6 cellular contexts compared by ENCODE assay signal in genomic region chr2:71122387-71122786, GRCh38. TPM values are rescaled to one million over a fixed set of nuclear protein-coding genes. Genes with fewer than 3 reads are reported as not detected.
DNase-seq lines count a peak whose midpoint lies in the region; ATAC-seq, FAIRE-seq and TF ChIP-seq lines count a peak whose summit lies in the region.
"Not testable (repeated sequence)": the region's sequence is repeated elsewhere in the genome, so short reads cannot be mapped to it uniquely, and the experiment has no call there.

No MANE protein-coding gene starts in this region.

- H3K4me3 ChIP-seq in K562; esophagus (ENCODE audit: low read depth in 1 of 2, low read length in 2 of 2); esophagus squamous epithelium; fibroblast of mammary gland (ENCODE audit: control insufficient read depth, low read depth, low read length): not testable (repeated sequence)

- intact Hi-C loops in K562 (cut with micrococcal nuclease); esophagus squamous epithelium (cut with DNase I): not testable (repeated sequence)

- H3K36me3 ChIP-seq in K562 (ENCODE audit: control insufficient read depth, insufficient read depth, low read length): peaks cover 65% of the 10 kb centered on the region; the same call in 2 of the 3 replicates
- not testable (repeated sequence) for H3K36me3 ChIP-seq in esophagus (ENCODE audit: control insufficient read depth in 2 of 2, insufficient read depth in 2 of 2, low read length in 1 of 2)
- peaks cover 0 to 67% (median 0%) of the 10 kb centered on the region in 3 donors for H3K36me3 ChIP-seq in esophagus squamous epithelium

- not testable (repeated sequence) for BruUV-seq in K562 (replicated peaks; lab: Mats Ljungman, UMichigan)

- CTCF ChIA-PET in K562 (lab: Yijun Ruan, JAX; ENCODE audit: low intra/inter-chr PET ratio): not testable (repeated sequence)

- not testable (repeated sequence) for H2AFZ ChIP-seq in K562 (ENCODE audit: low read depth, low read length)

- H3K9me3 ChIP-seq in K562 (replicated peaks; ENCODE audit: control insufficient read depth, insufficient read depth, low read depth, low read length); esophagus (ENCODE audit: control insufficient read depth in 2 of 2, insufficient read depth in 1 of 2, low read depth in 1 of 2, low read length in 1 of 2); esophagus squamous epithelium: not testable (repeated sequence)

- not testable (repeated sequence) for TF ChIP-seq POLR2A in K562 (conservative IDR thresholded peaks at IDR 0.05); esophagus squamous epithelium (IDR thresholded peaks at IDR 0.05)

- in situ Hi-C loops in K562 (cut with MboI): not testable (repeated sequence)

- TF ChIP-seq EP300 in K562 (IDR thresholded peaks at IDR 0.05; ENCODE audit: low read length): not testable (repeated sequence)

- H4K20me1 ChIP-seq in K562 (replicated peaks; ENCODE audit: control insufficient read depth, insufficient read depth, low read length): not testable (repeated sequence)

- H3K4me1 Mint-ChIP-seq in progenitor cell of endocrine pancreas (ENCODE audit: low read depth): not testable (repeated sequence)

- not testable (repeated sequence) for H3K27ac ChIP-seq in K562 (ENCODE audit: extremely low read depth, low read depth, low read length)
- H3K27ac ChIP-seq in esophagus (ENCODE audit: low read depth in 2 of 2, low read length in 1 of 2): peak overlapping the region; percentile 45 to 62
- peak overlapping the region; percentile 14 to 68 (median 36) for H3K27ac ChIP-seq in esophagus squamous epithelium

- not testable (repeated sequence) for H3K9me3 Mint-ChIP-seq in progenitor cell of endocrine pancreas (ENCODE audit: low read depth)

- not testable (repeated sequence) for H3K4me1 ChIP-seq in K562 (replicated peaks in 1 of 2; ENCODE audit: control insufficient read depth in 2 of 2, insufficient read depth in 2 of 2, low read length in 2 of 2); esophagus (ENCODE audit: control insufficient read depth in 2 of 2, insufficient read depth in 2 of 2, low read length in 1 of 2)
- peaks cover 0 to 44% (median 8%) of the 10 kb centered on the region in 3 donors for H3K4me1 ChIP-seq in esophagus squamous epithelium

- ATAC-seq in K562: 0 out of 3 replicates have a peak, but pooled peaks have one; percentile 25

- H3K36me3 Mint-ChIP-seq in progenitor cell of endocrine pancreas (ENCODE audit: insufficient read depth): peaks cover 12% of the 10 kb centered on the region

- FAIRE-seq in K562 (lab: Jason Lieb, UNC): not testable (repeated sequence)

- TF ChIP-seq CTCF in K562 (IDR thresholded peaks at IDR 0.05 in 2 of 3, conservative IDR thresholded peaks at IDR 0.05 in 1 of 3; ENCODE audit: insufficient read depth in 2 of 3, low read depth in 1 of 3, low read length in 3 of 3); esophagus squamous epithelium (IDR thresholded peaks at IDR 0.05); fibroblast of mammary gland (conservative IDR thresholded peaks at IDR 0.05; ENCODE audit: control insufficient read depth, insufficient read depth, low read depth, low read length); progenitor cell of endocrine pancreas (IDR thresholded peaks at IDR 0.05; ENCODE audit: unreplicated experiment): not testable (repeated sequence)

- H3K79me2 ChIP-seq in K562 (ENCODE audit: control insufficient read depth, insufficient read depth, low read length): peaks cover 20% of the 10 kb centered on the region

- not testable (repeated sequence) for H3K9ac ChIP-seq in K562 (ENCODE audit: insufficient read depth in 1 of 2, low read depth in 2 of 2, low read length in 2 of 2)

- not testable (repeated sequence) for H3K27me3 ChIP-seq in K562 (ENCODE audit: control insufficient read depth in 2 of 2, insufficient read depth in 2 of 2, low read length in 2 of 2); esophagus (ENCODE audit: control insufficient read depth in 1 of 2, insufficient read depth in 2 of 2, low read length in 2 of 2); esophagus squamous epithelium

- POLR2A ChIA-PET in K562 (lab: Yijun Ruan, JAX): interaction anchor here (0.6 to 3.8 kb wide), 4 partner anchors 8 to 1938 kb away, joined by 3 to 23 read pairs (median 4); partner anchors contain the start of genes MCEE and MPHOSPH10

- TF ChIP-seq RAD21 in K562 (CRISPR knock-in tag; conservative IDR thresholded peaks at IDR 0.05 in 1 of 2, IDR thresholded peaks at IDR 0.05 in 1 of 2): not testable (repeated sequence)

- not testable (repeated sequence) for H3K4me3 Mint-ChIP-seq in progenitor cell of endocrine pancreas (ENCODE audit: low read depth)

- WGBS in K562 (ENCODE audit: insufficient coverage, low coverage, missing lambda C conversion rate): 68% methylated on average over 5 of the region's 5 CpGs
- WGBS in esophagus, 2 donors: 69 to 80% methylated on average over 5 of the region's 5 CpGs
- 58 to 79% methylated on average over 5 of the region's 5 CpGs for WGBS in esophagus squamous epithelium, 2 donors

- peak in 51 of 76 experiments; percentile 1 to 64 (median 18) for DNase-seq in HUDEP-2 (lab: John Stamatoyannopoulos, UW; ENCODE audit: unreplicated experiment in 76 of 76)
- DNase-seq in K562 (ENCODE audit: extremely low read depth in 1 of 4, low spot score in 3 of 4); esophagus squamous epithelium (lab: John Stamatoyannopoulos, UW); progenitor cell of endocrine pancreas (ENCODE audit: low spot score, unreplicated experiment): not testable (repeated sequence)
- DNase-seq in fibroblast of mammary gland (ENCODE audit: low read depth): peak; percentile 19

- peak overlapping the region; percentile 66 for H3K27ac Mint-ChIP-seq in progenitor cell of endocrine pancreas

- not testable (repeated sequence) for H3K27me3 Mint-ChIP-seq in progenitor cell of endocrine pancreas

- H3K4me2 ChIP-seq in K562 (ENCODE audit: insufficient read depth, low read length): not testable (repeated sequence)

- not testable (repeated sequence) for H3K9me1 ChIP-seq in K562 (ENCODE audit: control insufficient read depth, insufficient read depth, low read length)

RNA-seq across cellular contexts. Expression of gene MCEE, which starts 7.6 kb away (rescaled TPM):
- 61.3 and 74.5 TPM in 2 replicates for total RNA-seq in K562 (2011; cell fraction: chromatin; rRNA removed; ENCODE audit: low replicate concordance)
- 34.5 and 45.0 TPM in 2 replicates for total RNA-seq in K562 (2011; cell fraction: nucleolus; rRNA removed)
- total RNA-seq in K562 (2011; cell fraction: nucleoplasm; rRNA removed): 42.9 and 46.5 TPM in 2 replicates
- total RNA-seq in K562 (2014; rRNA removed): 15.6 and 19.8 TPM in 2 replicates
- total RNA-seq in K562 (2014; rRNA removed; fragmentation: Illumina TruSeq; extraction: Trizol): 24.5 and 25.9 TPM in 2 replicates
- 17.8 and 18.6 TPM in 2 replicates for total RNA-seq in K562 (2015; rRNA removed; fragmentation: Illumina TruSeq; extraction: Trizol)
- total RNA-seq in K562 (2021): 17.8 and 19.1 TPM in 2 replicates
- polyA plus RNA-seq in K562 (2011; rRNA removed): 29.1 and 29.9 TPM in 2 replicates
- 9.3 and 12.8 TPM in 2 replicates for polyA plus RNA-seq in K562 (2011; cell fraction: cytosol; rRNA removed)
- polyA plus RNA-seq in K562 (2011; cell fraction: nucleus; rRNA removed): 32.9 and 37.3 TPM in 2 replicates
- 16.7 and 17.9 TPM in 2 replicates for polyA plus RNA-seq in K562 (2012)
- 19.1 and 19.8 TPM in 2 replicates for polyA plus RNA-seq in K562 (2014; fragmentation: Illumina TruSeq; extraction: Trizol)
- 10 to 100 TPM; 43.8 to 49.1 TPM for polyA plus RNA-seq in K562 (2014; fragmentation: Nextera tagmentation; extraction: Ambion mirVana)
- 25.6 and 28.2 TPM in 2 replicates for polyA plus RNA-seq in K562 (2014; rRNA removed)
- 9.7 and 10.7 TPM in 2 replicates for polyA minus RNA-seq in K562 (2011; rRNA and poly(A)+ RNA removed)
- 6.4 and 6.8 TPM in 2 replicates for polyA minus RNA-seq in K562 (2011; cell fraction: cytosol; rRNA and poly(A)+ RNA removed)
- polyA minus RNA-seq in K562 (2011; cell fraction: nucleus; rRNA and poly(A)+ RNA removed): 16.4 and 25.4 TPM in 2 replicates
- polyA plus RNA-seq in esophagus: 10 to 100 TPM; 37.0 to 41.2 TPM
- total RNA-seq in esophagus squamous epithelium: 10 to 100 TPM; 18.9 to 26.5 (median 21.6) TPM
- 14.4 and 15.2 TPM in 2 replicates for total RNA-seq in progenitor cell of endocrine pancreas

RNA-seq across cellular contexts. Expression of gene MPHOSPH10, which starts 8.0 kb away (rescaled TPM):
- 27.7 and 84.8 TPM in 2 replicates for total RNA-seq in K562 (2011; cell fraction: chromatin; rRNA removed; ENCODE audit: low replicate concordance)
- total RNA-seq in K562 (2011; cell fraction: nucleolus; rRNA removed): 18.7 and 18.9 TPM in 2 replicates
- total RNA-seq in K562 (2011; cell fraction: nucleoplasm; rRNA removed): 37.2 and 63.7 TPM in 2 replicates
- total RNA-seq in K562 (2014; rRNA removed) (55.9 and 66.6 TPM in 2 replicates), K562 (2014; rRNA removed; fragmentation: Illumina TruSeq; extraction: Trizol) (58.5 and 65.3 TPM in 2 replicates), K562 (2015; rRNA removed; fragmentation: Illumina TruSeq; extraction: Trizol) (63.7 and 71.7 TPM in 2 replicates), K562 (2021) (52.1 and 53.4 TPM in 2 replicates), esophagus squamous epithelium (10 to 100 TPM; 18.9 to 33.0 (median 29.8) TPM), progenitor cell of endocrine pancreas (55.4 and 69.2 TPM in 2 replicates)
- polyA plus RNA-seq in K562 (2011; rRNA removed) (23.8 and 40.2 TPM in 2 replicates), K562 (2014; fragmentation: Illumina TruSeq; extraction: Trizol) (67.2 and 83.6 TPM in 2 replicates), K562 (2014; fragmentation: Nextera tagmentation; extraction: Ambion mirVana) (10 to 100 TPM; 36.8 to 56.3 TPM), K562 (2014; rRNA removed) (74.8 and 83.7 TPM in 2 replicates), esophagus (10 to 100 TPM; 29.3 to 40.5 TPM)
- 3.5 and 5.5 TPM in 2 replicates for polyA plus RNA-seq in K562 (2011; cell fraction: cytosol; rRNA removed)
- polyA plus RNA-seq in K562 (2011; cell fraction: nucleus; rRNA removed): 21.4 and 28.4 TPM in 2 replicates
- polyA plus RNA-seq in K562 (2012): 21.9 and 44.7 TPM in 2 replicates
- 32.1 and 37.6 TPM in 2 replicates for polyA minus RNA-seq in K562 (2011; rRNA and poly(A)+ RNA removed)
- polyA minus RNA-seq in K562 (2011; cell fraction: cytosol; rRNA and poly(A)+ RNA removed): 12.6 and 30.7 TPM in 2 replicates
- polyA minus RNA-seq in K562 (2011; cell fraction: nucleus; rRNA and poly(A)+ RNA removed): 21.9 and 25.9 TPM in 2 replicates

RNA-seq across cellular contexts. Expression of gene NAGK, which starts 53.9 kb away (rescaled TPM):
- 47.5 and 82.4 TPM in 2 replicates for total RNA-seq in K562 (2011; cell fraction: chromatin; rRNA removed; ENCODE audit: low replicate concordance)
- total RNA-seq in K562 (2011; cell fraction: nucleolus; rRNA removed): 40.3 and 50.5 TPM in 2 replicates
- 48.0 and 59.6 TPM in 2 replicates for total RNA-seq in K562 (2011; cell fraction: nucleoplasm; rRNA removed)
- total RNA-seq in K562 (2014; rRNA removed): 8.9 and 11.1 TPM in 2 replicates
- 4.3 and 7.3 TPM in 2 replicates for total RNA-seq in K562 (2014; rRNA removed; fragmentation: Illumina TruSeq; extraction: Trizol)
- total RNA-seq in K562 (2015; rRNA removed; fragmentation: Illumina TruSeq; extraction: Trizol): 10.2 and 10.7 TPM in 2 replicates
- total RNA-seq in K562 (2021): 8.8 and 14.9 TPM in 2 replicates
- polyA plus RNA-seq in K562 (2011; rRNA removed): 9.1 and 11.7 TPM in 2 replicates
- polyA plus RNA-seq in K562 (2011; cell fraction: cytosol; rRNA removed): 10.4 and 14.7 TPM in 2 replicates
- polyA plus RNA-seq in K562 (2011; cell fraction: nucleus; rRNA removed): 38.4 and 51.1 TPM in 2 replicates
- 21.2 and 42.3 TPM in 2 replicates for polyA plus RNA-seq in K562 (2012)
- polyA plus RNA-seq in K562 (2014; fragmentation: Illumina TruSeq; extraction: Trizol): 8.8 and 9.4 TPM in 2 replicates
- 10 to 100 TPM in 1 of 2 experiments, 1 to 10 TPM in 1; 4.9 to 10.6 TPM for polyA plus RNA-seq in K562 (2014; fragmentation: Nextera tagmentation; extraction: Ambion mirVana)
- 13.4 and 18.6 TPM in 2 replicates for polyA plus RNA-seq in K562 (2014; rRNA removed)
- 10.1 and 10.7 TPM in 2 replicates for polyA minus RNA-seq in K562 (2011; rRNA and poly(A)+ RNA removed)
- polyA minus RNA-seq in K562 (2011; cell fraction: cytosol; rRNA and poly(A)+ RNA removed): 5.2 and 5.5 TPM in 2 replicates
- 15.9 and 16.9 TPM in 2 replicates for polyA minus RNA-seq in K562 (2011; cell fraction: nucleus; rRNA and poly(A)+ RNA removed)
- 100 to 1,000 TPM; 356 to 374 TPM for polyA plus RNA-seq in esophagus
- 100 to 1,000 TPM in 3 of 4 donors, 10 to 100 TPM in 1; 87.5 to 278 (median 166) TPM for total RNA-seq in esophagus squamous epithelium
- 115 and 127 TPM in 2 replicates for total RNA-seq in progenitor cell of endocrine pancreas
